ENCODE assay signal across 16 cellular contexts in genomic region chr9:130522233-130522808, GRCh38. TPM values are rescaled to one million over a fixed set of nuclear protein-coding genes. Genes with fewer than 3 reads are reported as not detected.
A peak's percentile ranks its signal among the peaks of the same experiment; 100 is the strongest.
DNase-seq lines count a peak whose midpoint lies in the region; ATAC-seq and TF ChIP-seq lines count a peak whose summit lies in the region.
"Had no signal": no experiment of that assay in that cellular context is flagged by ENCODE, and none has a peak within 500 bp of the region (broad histone marks: within the 10 kb centered on the region; RNA-seq: fewer than 3 reads in every experiment).

No MANE protein-coding gene starts in this region.

- no peak for ATAC-seq in left ventricle myocardium superior
- ATAC-seq: effector memory CD8-positive, alpha-beta T cell had no signal

- WGBS in adrenal gland, 4 donors = 66 to 79% (median 73%) methylated on average over 6 to 7 of the region's 7 CpGs

- TF ChIP-seq CTCF in adrenal gland (IDR thresholded peaks at IDR 0.05) = no peak

- CTCF ChIA-PET in CD4-positive, alpha-beta memory T cell (lab: Charles Lee; ENCODE audit: partially characterized antibody) = no interaction called here

- no peak overlapping the region for H3K27ac Mint-ChIP-seq in CD4-positive, alpha-beta memory T cell
- H3K27ac Mint-ChIP-seq: effector memory CD8-positive, alpha-beta T cell; mesothelial cell of epicardium had no signal

- H3K4me1 Mint-ChIP-seq in CD4-positive, alpha-beta memory T cell = no peaks in the 10 kb centered on the region

- POLR2A ChIA-PET in CD4-positive, alpha-beta memory T cell (lab: Charles Lee; ENCODE audit: partially characterized antibody) = no interaction called here

- H3K4me1 ChIP-seq in adrenal gland (replicated peaks in 1 of 2) = no peaks in the 10 kb centered on the region
- H3K4me1 ChIP-seq in CD4-positive, alpha-beta memory T cell (ENCODE audit: insufficient read depth, low read length) = no peaks in the 10 kb centered on the region

- intact Hi-C loops in adrenal gland (cut with DNase I) (no loop called here), left ventricle myocardium superior (cut with micrococcal nuclease) (no loop called here)
- intact Hi-C loops in CD4-positive, alpha-beta memory T cell (cut with micrococcal nuclease) = no loop called here

- H3K4me3 ChIP-seq in adrenal gland = no peak overlapping the region
- H3K4me3 ChIP-seq in CD4-positive, alpha-beta memory T cell (ENCODE audit: low read length in 2 of 2) = no peak overlapping the region

- H3K9me3 ChIP-seq in adrenal gland (replicated peaks in 1 of 3) = no peaks in the 10 kb centered on the region
- H3K9me3 ChIP-seq in CD4-positive, alpha-beta memory T cell (ENCODE audit: control insufficient read depth in 1 of 2, low read length in 2 of 2) = no peaks in the 10 kb centered on the region

- H3K27me3 ChIP-seq in adrenal gland = no peaks in the 10 kb centered on the region
- H3K27me3 ChIP-seq in CD4-positive, alpha-beta memory T cell (ENCODE audit: insufficient read depth, low read length) = no peaks in the 10 kb centered on the region

- H3K36me3 Mint-ChIP-seq in CD4-positive, alpha-beta memory T cell = no peaks in the 10 kb centered on the region
- H3K36me3 Mint-ChIP-seq: mesothelial cell of epicardium had no signal

- no peak for TF ChIP-seq POLR2A in adrenal gland (IDR thresholded peaks at IDR 0.05)

- peaks cover 0 to 2% (median 0%) of the 10 kb centered on the region in 8 donors for H3K9me3 Mint-ChIP-seq in CD4-positive, alpha-beta memory T cell
- H3K9me3 Mint-ChIP-seq: effector memory CD8-positive, alpha-beta T cell; mesothelial cell of epicardium had no signal

- peaks cover 7 to 15% of the 10 kb centered on the region in 2 donors for H3K27me3 Mint-ChIP-seq in CD4-positive, alpha-beta memory T cell

- H3K27ac ChIP-seq in adrenal gland = no peak overlapping the region
- no peak overlapping the region for H3K27ac ChIP-seq in CD4-positive, alpha-beta memory T cell (ENCODE audit: low read depth, low read length)

- H3K36me3 ChIP-seq in adrenal gland (replicated peaks in 1 of 2) = no peaks in the 10 kb centered on the region
- H3K36me3 ChIP-seq in CD4-positive, alpha-beta memory T cell (ENCODE audit: insufficient read depth, low read length) = no peaks in the 10 kb centered on the region

- H3K4me3 Mint-ChIP-seq in CD4-positive, alpha-beta memory T cell = no peak overlapping the region
- H3K4me3 Mint-ChIP-seq: effector memory CD8-positive, alpha-beta T cell; mesothelial cell of epicardium had no signal

- peak; percentile 43 for DNase-seq in activated CD4-positive, alpha-beta T cell treated with anti-CD3 and anti-CD28 coated beads for 48 hours
- no peak for DNase-seq in activated CD4-positive, alpha-beta T cell treated with anti-CD3 and anti-CD28 coated beads for 4 hours
- DNase-seq in NCI-H1694 (lab: John Stamatoyannopoulos, UW) = peak; percentile 35
- peak in 6 of 7 donors; percentile 55 to 77 (median 64) for DNase-seq in adrenal gland
- peak; percentile 76 for DNase-seq in myocyte (ENCODE audit: low read depth)
- no peak for DNase-seq in D341Med (ENCODE audit: low spot score)
- DNase-seq in CD4-positive, alpha-beta memory T cell = no peak
- DNase-seq in left ventricle myocardium superior = no peak
- DNase-seq: activated naive CD4-positive, alpha-beta T cell treated with anti-CD3 and anti-CD28 coated beads, Interleukin-2, amount 50 U/mL, for 16 hours; effector memory CD8-positive, alpha-beta T cell; foreskin melanocyte; KG1; NCI-H1436 treated with DMSO at 0.1 percent for 48 hours; NCI-H774; T1000 had no signal

RNA-seq across cellular contexts. Expression of gene FUBP3, which starts 57.1 kb away (rescaled TPM):
- 10 to 100 TPM; 26.1 to 52.3 (median 40.3) TPM for total RNA-seq in adrenal gland
- 10 to 100 TPM; 18.3 to 46.1 (median 29.5) TPM for polyA plus RNA-seq in adrenal gland
- total RNA-seq in myocyte = 37.1 and 45.7 TPM in 2 replicates
- polyA plus RNA-seq in myocyte (2012) = 48.9 TPM
- total RNA-seq in CD4-positive, alpha-beta memory T cell = 10 to 100 TPM; 45.5 to 46.5 TPM
- 10 to 100 TPM; 27.6 to 35.2 TPM for polyA plus RNA-seq in CD4-positive, alpha-beta memory T cell
- 24.1 TPM for total RNA-seq in left ventricle myocardium superior

Comparison
In these comparisons a context has a peak if more than half of its experiments do, and no peak if none do; other contexts are left out.
1. DNase-seq: peak in activated CD4-positive, alpha-beta T cell treated with anti-CD3 and anti-CD28 coated beads for 48 hours (single experiment), NCI-H1694 (single experiment), adrenal gland (6 of 7) and myocyte (single experiment); none in activated CD4-positive, alpha-beta T cell treated with anti-CD3 and anti-CD28 coated beads for 4 hours (0 of 2), D341Med (single experiment), CD4-positive, alpha-beta memory T cell (0 of 5) and left ventricle myocardium superior (single experiment).